ENCODE assay signal across 19 cellular contexts in genomic region chr12:15163577-15163976, GRCh38. TPM values are rescaled to one million over a fixed set of nuclear protein-coding genes. Genes with fewer than 3 reads are reported as not detected.
DNase-seq lines count a peak whose midpoint lies in the region; ATAC-seq and TF ChIP-seq lines count a peak whose summit lies in the region.
"Had no signal": no experiment of that assay in that cellular context is flagged by ENCODE, and none has a peak within 500 bp of the region (broad histone marks: within the 10 kb centered on the region; RNA-seq: fewer than 3 reads in every experiment).

No MANE protein-coding gene starts in this region.

- ATAC-seq in psoas muscle (no peak), HG02885 (IDR thresholded peaks at IDR 0.05; ENCODE audit: poor library complexity, unreplicated experiment) (no peak), GM18505 (IDR thresholded peaks at IDR 0.05; ENCODE audit: unreplicated experiment) (no peak)
- ATAC-seq: activated T-cell treated with anti-CD3 and anti-CD28 coated beads, Interleukin-2, amount 50 U/mL, for 72 hours had no signal

- CTCF ChIA-PET in activated naive CD4-positive, alpha-beta T cell treated with anti-CD3 and anti-CD28 coated beads for 36 hours (lab: Charles Lee), result interaction anchor here (1.1 kb wide), 1 partner anchor 12 kb away, joined by 3 read pairs; no protein-coding TSS in a partner anchor

- no peaks in the 10 kb centered on the region for H3K36me3 Mint-ChIP-seq in activated naive CD4-positive, alpha-beta T cell treated with anti-CD3 and anti-CD28 coated beads for 36 hours (ENCODE audit: low read depth)
- H3K36me3 Mint-ChIP-seq: activated CD4-positive, alpha-beta memory T cell treated with anti-CD3 and anti-CD28 coated beads for 36 hours had no signal

- H3K9me3 ChIP-seq in esophagus muscularis mucosa (no peaks in the 10 kb centered on the region), psoas muscle (no peaks in the 10 kb centered on the region)
- H3K9me3 ChIP-seq: colonic mucosa had no signal

- H3K36me3 ChIP-seq in ACC112 (ENCODE audit: insufficient read depth, low read length) (no peaks in the 10 kb centered on the region), esophagus muscularis mucosa (no peaks in the 10 kb centered on the region), psoas muscle (ENCODE audit: insufficient read depth in 1 of 2, low read depth in 1 of 2) (no peaks in the 10 kb centered on the region)
- H3K36me3 ChIP-seq: colonic mucosa, heart left ventricle had no signal

- H3K79me2 ChIP-seq in ACC112 (ENCODE audit: control insufficient read depth, insufficient read depth, low read length, unreplicated experiment), result no peaks in the 10 kb centered on the region

- H3K27me3 ChIP-seq in ACC112 (ENCODE audit: insufficient read depth, low read length) (no peaks in the 10 kb centered on the region), esophagus muscularis mucosa (no peaks in the 10 kb centered on the region), psoas muscle (ENCODE audit: insufficient read depth in 3 of 3, low read length in 2 of 3) (no peaks in the 10 kb centered on the region)
- H3K27me3 ChIP-seq: colonic mucosa, heart left ventricle had no signal

- TF ChIP-seq EP300 in esophagus muscularis mucosa (IDR thresholded peaks at IDR 0.05), result no peak

- H3K27ac ChIP-seq in ACC112 (ENCODE audit: low read depth, low read length), result 0 out of 2 replicates have a peak overlapping the region, but pooled peaks have one; percentile 28
- peak overlapping the region; percentile 66 to 74 (median 72) for H3K27ac ChIP-seq in esophagus muscularis mucosa (replicated peaks in 1 of 4)
- H3K27ac ChIP-seq in psoas muscle, result peak overlapping the region; percentile 61
- H3K27ac ChIP-seq: colonic mucosa, SK-N-MC had no signal

- TF ChIP-seq CTCF in esophagus muscularis mucosa (IDR thresholded peaks at IDR 0.05), result no peak
- no peak for TF ChIP-seq CTCF in psoas muscle (IDR thresholded peaks at IDR 0.05)

- peaks cover 34% of the 10 kb centered on the region for H3K4me1 ChIP-seq in ACC112 (ENCODE audit: control insufficient read depth, insufficient read depth, low read length, unreplicated experiment)
- peaks cover 6 to 31% (median 27%) of the 10 kb centered on the region in 4 donors for H3K4me1 ChIP-seq in esophagus muscularis mucosa
- H3K4me1 ChIP-seq in psoas muscle, result no peaks in the 10 kb centered on the region
- H3K4me1 ChIP-seq: colonic mucosa had no signal

- no peak overlapping the region for H3K4me3 Mint-ChIP-seq in activated naive CD4-positive, alpha-beta T cell treated with anti-CD3 and anti-CD28 coated beads for 36 hours
- H3K4me3 Mint-ChIP-seq: activated CD4-positive, alpha-beta memory T cell treated with anti-CD3 and anti-CD28 coated beads for 36 hours; activated T-cell treated with anti-CD3 and anti-CD28 coated beads, Interleukin-2, amount 50 U/mL, for 72 hours had no signal

- TF ChIP-seq POLR2A in esophagus muscularis mucosa (IDR thresholded peaks at IDR 0.05; ENCODE audit: low read depth) (no peak), GM18505 (IDR thresholded peaks at IDR 0.05; ENCODE audit: borderline replicate concordance, extremely low read depth, insufficient read depth, insufficient read length) (no peak)

- no peaks in the 10 kb centered on the region for H3K27me3 Mint-ChIP-seq in activated naive CD4-positive, alpha-beta T cell treated with anti-CD3 and anti-CD28 coated beads for 36 hours (ENCODE audit: low read depth)

- no peaks in the 10 kb centered on the region for H3K4me1 Mint-ChIP-seq in activated naive CD4-positive, alpha-beta T cell treated with anti-CD3 and anti-CD28 coated beads for 36 hours (ENCODE audit: low read depth)

- DNase-seq in HT1080 (ENCODE audit: low read depth) (peak; percentile 18), esophagus muscularis mucosa (ENCODE audit: extremely low spot score) (no peak), psoas muscle (no peak), epidermal melanocyte (ENCODE audit: insufficient read length, low spot score) (no peak)
- DNase-seq in activated naive CD4-positive, alpha-beta T cell treated with anti-CD3 and anti-CD28 coated beads for 36 hours, result no peak
- DNase-seq: activated CD4-positive, alpha-beta memory T cell treated with anti-CD3 and anti-CD28 coated beads for 36 hours; activated T-cell treated with anti-CD3 and anti-CD28 coated beads, Interleukin-2, amount 50 U/mL, for 72 hours; amygdala; colonic mucosa; DMS79; heart left ventricle; KBM-7; NCI-H1417 treated with DMSO at 0.1 percent for 48 hours; NCI-H510A; stimulated activated naive CD4-positive, alpha-beta T cell treated with Interleukin-2 at 50 U/mL for 16 hours had no signal

- H2AFZ ChIP-seq in ACC112 (ENCODE audit: low read length, unreplicated experiment), result no peak overlapping the region

- H3K4me3 ChIP-seq in ACC112 (ENCODE audit: low read depth, low read length) (no peak overlapping the region), esophagus muscularis mucosa (no peak overlapping the region), psoas muscle (no peak overlapping the region)
- H3K4me3 ChIP-seq: colonic mucosa, heart left ventricle, SK-N-MC had no signal

- H3K9me3 Mint-ChIP-seq in activated naive CD4-positive, alpha-beta T cell treated with anti-CD3 and anti-CD28 coated beads for 36 hours, result no peaks in the 10 kb centered on the region
- H3K9me3 Mint-ChIP-seq: activated CD4-positive, alpha-beta memory T cell treated with anti-CD3 and anti-CD28 coated beads for 36 hours; activated T-cell treated with anti-CD3 and anti-CD28 coated beads, Interleukin-2, amount 50 U/mL, for 72 hours had no signal

- intact Hi-C loops in esophagus muscularis mucosa (cut with DNase I) (no loop called here), psoas muscle (cut with DNase I) (no loop called here)
- intact Hi-C loops in activated naive CD4-positive, alpha-beta T cell treated with anti-CD3 and anti-CD28 coated beads for 36 hours (cut with micrococcal nuclease), result no loop called here

- 84% methylated on average over 4 of the region's 4 CpGs for WGBS in esophagus muscularis mucosa
- 81 to 83% (median 81%) methylated on average over 4 of the region's 4 CpGs for WGBS in psoas muscle, 3 donors

- no peak overlapping the region for H3K27ac Mint-ChIP-seq in activated naive CD4-positive, alpha-beta T cell treated with anti-CD3 and anti-CD28 coated beads for 36 hours
- H3K27ac Mint-ChIP-seq: activated CD4-positive, alpha-beta memory T cell treated with anti-CD3 and anti-CD28 coated beads for 36 hours; activated T-cell treated with anti-CD3 and anti-CD28 coated beads, Interleukin-2, amount 50 U/mL, for 72 hours had no signal

RNA-seq across cellular contexts. Expression of gene RERG, which starts 57.6 kb away (rescaled TPM):
- not detected in 2 replicates for total RNA-seq in HT1080 (2014; rRNA removed; shearing (Covaris generic))
- 0.12 and 0.36 TPM in 2 replicates for polyA plus RNA-seq in HT1080 (2015; cell fraction: cytosol; rRNA removed)
- polyA plus RNA-seq in HT1080 (2015; cell fraction: nucleus; rRNA removed), result 0.61 TPM in 1 of 2 replicates, not detected in the other
- 10 to 100 TPM in 3 of 4 donors, 1 to 10 TPM in 1; 5.0 to 15.4 (median 12.7) TPM for total RNA-seq in esophagus muscularis mucosa
- total RNA-seq in psoas muscle, result 1 to 10 TPM; 1.6 to 2.4 (median 2.3) TPM
- polyA plus RNA-seq in psoas muscle, result 1 to 10 TPM; 1.9 to 3.1 (median 2.0) TPM
- not detected for total RNA-seq in activated naive CD4-positive, alpha-beta T cell treated with anti-CD3 and anti-CD28 coated beads for 36 hours
- total RNA-seq: activated CD4-positive, alpha-beta memory T cell treated with anti-CD3 and anti-CD28 coated beads for 36 hours; activated T-cell treated with anti-CD3 and anti-CD28 coated beads, Interleukin-2, amount 50 U/mL, for 72 hours had no signal
